ENCODE assay signal across 8 cellular contexts in genomic region chr12:92363295-92364146, GRCh38.
DNase-seq lines count a peak whose midpoint lies in the region; ATAC-seq lines count a peak whose summit lies in the region.

No MANE protein-coding gene starts in this region.

- peaks cover 25% of the 10 kb centered on the region for H3K9me3 Mint-ChIP-seq in activated CD4-positive, alpha-beta T cell treated with anti-CD3 and anti-CD28 coated beads, Interleukin-2, amount 10 ng/mL, durations not matched to agents 24 days and 14 days

- DNase-seq in Daoy (ENCODE audit: low read depth) (peak; percentile 42), nucleus accumbens (lab: John Stamatoyannopoulos, UW) (peak in 41 of 56 donors; percentile 1 to 70 (median 16)), ecto neural progenitor cell (ENCODE audit: low spot score) (no peak), SW480 (ENCODE audit: low spot score) (no peak)
- peak; percentile 79 for DNase-seq in activated CD4-positive, alpha-beta T cell treated with anti-CD3 and anti-CD28 coated beads, Interleukin-2, amount 10 ng/mL, durations not matched to agents 24 days and 14 days

- peaks cover 30% of the 10 kb centered on the region for H3K36me3 Mint-ChIP-seq in activated CD4-positive, alpha-beta T cell treated with anti-CD3 and anti-CD28 coated beads, Interleukin-2, amount 10 ng/mL, durations not matched to agents 24 days and 14 days (ENCODE audit: low read depth)

- peak overlapping the region; percentile 64 for H3K27ac Mint-ChIP-seq in activated CD4-positive, alpha-beta T cell treated with anti-CD3 and anti-CD28 coated beads, Interleukin-2, amount 10 ng/mL, durations not matched to agents 24 days and 14 days

- H3K4me1 Mint-ChIP-seq in activated CD4-positive, alpha-beta T cell treated with anti-CD3 and anti-CD28 coated beads, Interleukin-2, amount 10 ng/mL, durations not matched to agents 24 days and 14 days = peaks cover 41% of the 10 kb centered on the region

- ATAC-seq in GM19467 (IDR thresholded peaks at IDR 0.05; ENCODE audit: unreplicated experiment) (peak; percentile 60), HG03571 (IDR thresholded peaks at IDR 0.05; ENCODE audit: unreplicated experiment) (peak; percentile 65), esophagus mucosa (peak; percentile 42)

- H3K4me3 Mint-ChIP-seq in activated CD4-positive, alpha-beta T cell treated with anti-CD3 and anti-CD28 coated beads, Interleukin-2, amount 10 ng/mL, durations not matched to agents 24 days and 14 days = peak overlapping the region; percentile 75

- intact Hi-C loops in activated CD4-positive, alpha-beta T cell treated with anti-CD3 and anti-CD28 coated beads, Interleukin-2, amount 10 ng/mL, durations not matched to agents 24 days and 14 days (cut with micrococcal nuclease) = loop anchor here (5.0 kb wide), 1 partner anchor 216 kb away; the partner anchor contains the start of gene BTG1

- no peaks in the 10 kb centered on the region for H3K27me3 Mint-ChIP-seq in activated CD4-positive, alpha-beta T cell treated with anti-CD3 and anti-CD28 coated beads, Interleukin-2, amount 10 ng/mL, durations not matched to agents 24 days and 14 days

Comparison
In these comparisons a context has a peak if more than half of its experiments do, and no peak if none do; other contexts are left out.
1. DNase-seq: peak in Daoy (single experiment), activated CD4-positive, alpha-beta T cell treated with anti-CD3 and anti-CD28 coated beads, Interleukin-2, amount 10 ng/mL, durations not matched to agents 24 days and 14 days (single experiment) and nucleus accumbens (41 of 56); none in ecto neural progenitor cell (single experiment) and SW480 (single experiment).
2. Peak in every context shown above with its lines, with median percentiles within 50 percentile points of each other: ATAC-seq.